In the genomic region with DNA sequence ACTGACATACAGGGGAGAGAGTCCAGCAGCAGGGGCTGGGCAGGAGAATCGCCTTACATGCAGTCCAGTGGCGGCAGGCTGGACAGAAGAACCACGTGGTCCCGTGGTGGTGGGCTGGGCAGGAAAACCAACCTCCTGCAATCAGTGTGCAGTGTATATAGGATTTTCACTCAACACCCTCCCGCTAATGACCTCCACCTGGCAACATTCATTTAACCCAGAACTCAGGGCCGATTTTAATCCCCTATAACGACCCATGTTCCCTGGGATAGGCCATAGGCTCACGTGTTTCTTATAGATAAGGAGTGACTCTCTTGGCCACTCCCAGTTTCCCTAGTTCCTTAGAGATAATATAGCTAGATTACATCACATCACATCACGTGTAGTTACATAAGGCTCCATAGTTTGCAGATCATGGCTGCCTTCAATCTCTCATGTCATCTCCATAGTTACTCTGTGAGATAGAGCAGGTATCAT, we compare ENCODE assay signal across 19 cellular contexts.
"Had no signal": no experiment of that assay in that cellular context is flagged by ENCODE, and none has a peak within 500 bp of the region (broad histone marks: within the 10 kb centered on the region; RNA-seq: fewer than 3 reads in every experiment).

No MANE protein-coding gene starts in this region.

- DNase-seq: effector CD8-positive, alpha-beta T cell; glutamatergic neuron; immature natural killer cell; left ventricle myocardium inferior; lower lobe of right lung; mesenchymal stem cell; midbrain; naive B cell; posterior cingulate gyrus; stimulated activated CD4-positive, alpha-beta T cell treated with anti-CD3 and anti-CD28 coated beads, Interleukin-2, amount 100 ng/mL, for 24 hours; stimulated activated CD4-positive, alpha-beta T cell treated with anti-CD3 and anti-CD28 coated beads, Interleukin-4, amount 100 ng/mL, for 4 hours; stimulated activated naive B cell treated with anti-CD40 and anti-IgM and Interleukin-4, amounts not matched to agents 10 μg/mL and 1 μg/mL and 100 μg/mL, for 72 hours; stimulated activated naive CD8-positive, alpha-beta T cell treated with anti-CD3 and anti-CD28 coated beads, Interleukin-15, amount 100 ng/mL, for 72 hours; testis; upper lobe of right lung had no signal

- H3K9me3 Mint-ChIP-seq: immature natural killer cell; naive B cell; nephron; stimulated activated naive B cell treated with anti-CD40 and anti-IgM and Interleukin-4, amounts not matched to agents 10 μg/mL and 1 μg/mL and 100 μg/mL, for 72 hours; stimulated activated naive CD8-positive, alpha-beta T cell treated with anti-CD3 and anti-CD28 coated beads, Interleukin-15, amount 100 ng/mL, for 72 hours had no signal

- H3K27ac Mint-ChIP-seq: immature natural killer cell; nephron; stimulated activated naive B cell treated with anti-CD40 and anti-IgM and Interleukin-4, amounts not matched to agents 10 μg/mL and 1 μg/mL and 100 μg/mL, for 72 hours; stimulated activated naive CD8-positive, alpha-beta T cell treated with anti-CD3 and anti-CD28 coated beads, Interleukin-15, amount 100 ng/mL, for 72 hours had no signal

- H3K27me3 Mint-ChIP-seq: stimulated activated naive B cell treated with anti-CD40 and anti-IgM and Interleukin-4, amounts not matched to agents 10 μg/mL and 1 μg/mL and 100 μg/mL, for 72 hours; stimulated activated naive CD8-positive, alpha-beta T cell treated with anti-CD3 and anti-CD28 coated beads, Interleukin-15, amount 100 ng/mL, for 72 hours had no signal

- H3K4me3 Mint-ChIP-seq: immature natural killer cell; naive B cell; nephron; stimulated activated naive B cell treated with anti-CD40 and anti-IgM and Interleukin-4, amounts not matched to agents 10 μg/mL and 1 μg/mL and 100 μg/mL, for 72 hours; stimulated activated naive CD8-positive, alpha-beta T cell treated with anti-CD3 and anti-CD28 coated beads, Interleukin-15, amount 100 ng/mL, for 72 hours had no signal

- H3K36me3 Mint-ChIP-seq: naive B cell; stimulated activated naive B cell treated with anti-CD40 and anti-IgM and Interleukin-4, amounts not matched to agents 10 μg/mL and 1 μg/mL and 100 μg/mL, for 72 hours had no signal

- ATAC-seq: esophagus mucosa; gastroesophageal sphincter; lower lobe of right lung; sciatic nerve; stimulated activated naive B cell treated with anti-CD40 and anti-IgM and Interleukin-4, amounts not matched to agents 10 μg/mL and 1 μg/mL and 100 μg/mL, for 72 hours; stimulated activated naive CD8-positive, alpha-beta T cell treated with anti-CD3 and anti-CD28 coated beads, Interleukin-15, amount 100 ng/mL, for 72 hours; upper lobe of right lung had no signal
